ENCODE assay signal across 2 cellular contexts in genomic region chr2:10282621-10283105, GRCh38.
A peak's percentile ranks its signal among the peaks of the same experiment; 100 is the strongest.
TF ChIP-seq lines count a peak whose summit lies in the region.

No MANE protein-coding gene starts in this region.

TF ChIP-seq in HEK293, 187 proteins besides CTCF, POLR2A, EP300 and RAD21:
- TF ChIP-seq EGR2 (tag by site-specific recombination; IDR thresholded peaks at IDR 0.05; ENCODE audit: low read depth), result peak; percentile 15; the same call in 1 of the 2 replicates
- no peak for TF ChIP-seq ZNF24 (tag by site-specific recombination; IDR thresholded peaks at IDR 0.05)

TF ChIP-seq in K562, 482 proteins besides CTCF, POLR2A, EP300 and RAD21:
- TF ChIP-seq ZNF444 (CRISPR knock-in tag; IDR thresholded peaks at IDR 0.05) (no peak), ATF3 (IDR thresholded peaks at IDR 0.05) (no peak), ATF3 (CRISPR knock-in tag; conservative IDR thresholded peaks at IDR 0.05) (no peak), KDM5B (IDR thresholded peaks at IDR 0.05; ENCODE audit: insufficient replicate concordance, low read depth, low read length) (peak; percentile 23), NR2C1 (IDR thresholded peaks at IDR 0.05) (no peak), NR2C1 (tag; IDR thresholded peaks at IDR 0.05) (0 out of 2 replicates have a peak, but pooled peaks have one; percentile 10)
